ENCODE assay signal across 1 cellular context in the genomic region with DNA sequence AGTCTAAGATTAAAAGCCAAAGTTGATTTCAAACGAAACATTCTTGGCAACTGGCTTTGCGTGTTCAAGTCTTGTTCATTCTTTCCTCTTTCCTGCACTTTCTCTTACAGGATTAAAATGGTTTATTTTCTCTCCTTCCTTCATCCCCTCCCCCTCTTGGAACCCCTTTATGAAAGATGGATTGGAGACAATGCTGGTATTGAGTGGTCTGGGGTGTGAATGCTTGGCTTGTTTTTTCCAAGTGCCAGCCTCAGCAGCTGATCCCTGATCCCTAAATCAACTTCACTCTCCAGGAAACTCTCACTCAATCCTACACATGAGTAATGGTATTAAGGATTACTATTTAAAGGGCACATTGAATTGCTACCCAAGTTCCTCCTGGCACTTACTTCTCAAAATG.
TF ChIP-seq lines count a peak whose summit lies in the region.

No MANE protein-coding gene starts in this region.

TF ChIP-seq in H1, 55 proteins besides CTCF, POLR2A, EP300 and RAD21:
- no peak for TF ChIP-seq RNF2 (IDR thresholded peaks at IDR 0.05; ENCODE audit: borderline replicate concordance, low read depth, low read length, missing control alignments, poor library complexity, severe bottlenecking)
- TF ChIP-seq, protein P1, sequence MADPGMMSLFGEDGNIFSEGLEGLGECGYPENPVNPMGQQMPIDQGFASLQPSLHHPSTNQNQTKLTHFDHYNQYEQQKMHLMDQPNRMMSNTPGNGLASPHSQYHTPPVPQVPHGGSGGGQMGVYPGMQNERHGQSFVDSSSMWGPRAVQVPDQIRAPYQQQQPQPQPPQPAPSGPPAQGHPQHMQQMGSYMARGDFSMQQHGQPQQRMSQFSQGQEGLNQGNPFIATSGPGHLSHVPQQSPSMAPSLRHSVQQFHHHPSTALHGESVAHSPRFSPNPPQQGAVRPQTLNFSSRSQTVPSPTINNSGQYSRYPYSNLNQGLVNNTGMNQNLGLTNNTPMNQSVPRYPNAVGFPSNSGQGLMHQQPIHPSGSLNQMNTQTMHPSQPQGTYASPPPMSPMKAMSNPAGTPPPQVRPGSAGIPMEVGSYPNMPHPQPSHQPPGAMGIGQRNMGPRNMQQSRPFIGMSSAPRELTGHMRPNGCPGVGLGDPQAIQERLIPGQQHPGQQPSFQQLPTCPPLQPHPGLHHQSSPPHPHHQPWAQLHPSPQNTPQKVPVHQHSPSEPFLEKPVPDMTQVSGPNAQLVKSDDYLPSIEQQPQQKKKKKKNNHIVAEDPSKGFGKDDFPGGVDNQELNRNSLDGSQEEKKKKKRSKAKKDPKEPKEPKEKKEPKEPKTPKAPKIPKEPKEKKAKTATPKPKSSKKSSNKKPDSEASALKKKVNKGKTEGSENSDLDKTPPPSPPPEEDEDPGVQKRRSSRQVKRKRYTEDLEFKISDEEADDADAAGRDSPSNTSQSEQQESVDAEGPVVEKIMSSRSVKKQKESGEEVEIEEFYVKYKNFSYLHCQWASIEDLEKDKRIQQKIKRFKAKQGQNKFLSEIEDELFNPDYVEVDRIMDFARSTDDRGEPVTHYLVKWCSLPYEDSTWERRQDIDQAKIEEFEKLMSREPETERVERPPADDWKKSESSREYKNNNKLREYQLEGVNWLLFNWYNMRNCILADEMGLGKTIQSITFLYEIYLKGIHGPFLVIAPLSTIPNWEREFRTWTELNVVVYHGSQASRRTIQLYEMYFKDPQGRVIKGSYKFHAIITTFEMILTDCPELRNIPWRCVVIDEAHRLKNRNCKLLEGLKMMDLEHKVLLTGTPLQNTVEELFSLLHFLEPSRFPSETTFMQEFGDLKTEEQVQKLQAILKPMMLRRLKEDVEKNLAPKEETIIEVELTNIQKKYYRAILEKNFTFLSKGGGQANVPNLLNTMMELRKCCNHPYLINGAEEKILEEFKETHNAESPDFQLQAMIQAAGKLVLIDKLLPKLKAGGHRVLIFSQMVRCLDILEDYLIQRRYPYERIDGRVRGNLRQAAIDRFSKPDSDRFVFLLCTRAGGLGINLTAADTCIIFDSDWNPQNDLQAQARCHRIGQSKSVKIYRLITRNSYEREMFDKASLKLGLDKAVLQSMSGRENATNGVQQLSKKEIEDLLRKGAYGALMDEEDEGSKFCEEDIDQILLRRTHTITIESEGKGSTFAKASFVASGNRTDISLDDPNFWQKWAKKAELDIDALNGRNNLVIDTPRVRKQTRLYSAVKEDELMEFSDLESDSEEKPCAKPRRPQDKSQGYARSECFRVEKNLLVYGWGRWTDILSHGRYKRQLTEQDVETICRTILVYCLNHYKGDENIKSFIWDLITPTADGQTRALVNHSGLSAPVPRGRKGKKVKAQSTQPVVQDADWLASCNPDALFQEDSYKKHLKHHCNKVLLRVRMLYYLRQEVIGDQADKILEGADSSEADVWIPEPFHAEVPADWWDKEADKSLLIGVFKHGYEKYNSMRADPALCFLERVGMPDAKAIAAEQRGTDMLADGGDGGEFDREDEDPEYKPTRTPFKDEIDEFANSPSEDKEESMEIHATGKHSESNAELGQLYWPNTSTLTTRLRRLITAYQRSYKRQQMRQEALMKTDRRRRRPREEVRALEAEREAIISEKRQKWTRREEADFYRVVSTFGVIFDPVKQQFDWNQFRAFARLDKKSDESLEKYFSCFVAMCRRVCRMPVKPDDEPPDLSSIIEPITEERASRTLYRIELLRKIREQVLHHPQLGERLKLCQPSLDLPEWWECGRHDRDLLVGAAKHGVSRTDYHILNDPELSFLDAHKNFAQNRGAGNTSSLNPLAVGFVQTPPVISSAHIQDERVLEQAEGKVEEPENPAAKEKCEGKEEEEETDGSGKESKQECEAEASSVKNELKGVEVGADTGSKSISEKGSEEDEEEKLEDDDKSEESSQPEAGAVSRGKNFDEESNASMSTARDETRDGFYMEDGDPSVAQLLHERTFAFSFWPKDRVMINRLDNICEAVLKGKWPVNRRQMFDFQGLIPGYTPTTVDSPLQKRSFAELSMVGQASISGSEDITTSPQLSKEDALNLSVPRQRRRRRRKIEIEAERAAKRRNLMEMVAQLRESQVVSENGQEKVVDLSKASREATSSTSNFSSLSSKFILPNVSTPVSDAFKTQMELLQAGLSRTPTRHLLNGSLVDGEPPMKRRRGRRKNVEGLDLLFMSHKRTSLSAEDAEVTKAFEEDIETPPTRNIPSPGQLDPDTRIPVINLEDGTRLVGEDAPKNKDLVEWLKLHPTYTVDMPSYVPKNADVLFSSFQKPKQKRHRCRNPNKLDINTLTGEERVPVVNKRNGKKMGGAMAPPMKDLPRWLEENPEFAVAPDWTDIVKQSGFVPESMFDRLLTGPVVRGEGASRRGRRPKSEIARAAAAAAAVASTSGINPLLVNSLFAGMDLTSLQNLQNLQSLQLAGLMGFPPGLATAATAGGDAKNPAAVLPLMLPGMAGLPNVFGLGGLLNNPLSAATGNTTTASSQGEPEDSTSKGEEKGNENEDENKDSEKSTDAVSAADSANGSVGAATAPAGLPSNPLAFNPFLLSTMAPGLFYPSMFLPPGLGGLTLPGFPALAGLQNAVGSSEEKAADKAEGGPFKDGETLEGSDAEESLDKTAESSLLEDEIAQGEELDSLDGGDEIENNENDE (IDR thresholded peaks at IDR 0.05; ENCODE audit: insufficient replicate concordance, low read length) = no peak
- no peak for TF ChIP-seq CEBPB (IDR thresholded peaks at IDR 0.05; ENCODE audit: low read depth, low read length)
- TF ChIP-seq POLR2AphosphoS5 (IDR thresholded peaks at IDR 0.05; ENCODE audit: low read depth, low read length) = no peak
- no peak for TF ChIP-seq TCF12 (IDR thresholded peaks at IDR 0.05; ENCODE audit: low read depth, low read length)
- TF ChIP-seq, protein P2, sequence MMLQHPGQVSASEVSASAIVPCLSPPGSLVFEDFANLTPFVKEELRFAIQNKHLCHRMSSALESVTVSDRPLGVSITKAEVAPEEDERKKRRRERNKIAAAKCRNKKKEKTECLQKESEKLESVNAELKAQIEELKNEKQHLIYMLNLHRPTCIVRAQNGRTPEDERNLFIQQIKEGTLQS (IDR thresholded peaks at IDR 0.05; ENCODE audit: insufficient read depth, low read depth, low read length) = no peak
- TF ChIP-seq PHF8 (conservative IDR thresholded peaks at IDR 0.05; ENCODE audit: low read depth, low read length) = no peak
- TF ChIP-seq TAF1 (IDR thresholded peaks at IDR 0.05; ENCODE audit: low read depth, low read length) = no peak
- no peak for TF ChIP-seq NRF1 (IDR thresholded peaks at IDR 0.05; ENCODE audit: low read depth, low read length)
- no peak for TF ChIP-seq MAFK (IDR thresholded peaks at IDR 0.05; ENCODE audit: low read depth, low read length)
- no peak for TF ChIP-seq CTBP2 (IDR thresholded peaks at IDR 0.05; ENCODE audit: borderline replicate concordance, insufficient read depth, insufficient read length, low read length)
- no peak for TF ChIP-seq SRF (IDR thresholded peaks at IDR 0.05; ENCODE audit: low read depth, low read length)
- no peak for TF ChIP-seq RFX5 (IDR thresholded peaks at IDR 0.05; ENCODE audit: borderline replicate concordance, low read depth, low read length)
- no peak for TF ChIP-seq RXRA (IDR thresholded peaks at IDR 0.05; ENCODE audit: insufficient read depth, low read depth, low read length)
- TF ChIP-seq, protein P3, sequence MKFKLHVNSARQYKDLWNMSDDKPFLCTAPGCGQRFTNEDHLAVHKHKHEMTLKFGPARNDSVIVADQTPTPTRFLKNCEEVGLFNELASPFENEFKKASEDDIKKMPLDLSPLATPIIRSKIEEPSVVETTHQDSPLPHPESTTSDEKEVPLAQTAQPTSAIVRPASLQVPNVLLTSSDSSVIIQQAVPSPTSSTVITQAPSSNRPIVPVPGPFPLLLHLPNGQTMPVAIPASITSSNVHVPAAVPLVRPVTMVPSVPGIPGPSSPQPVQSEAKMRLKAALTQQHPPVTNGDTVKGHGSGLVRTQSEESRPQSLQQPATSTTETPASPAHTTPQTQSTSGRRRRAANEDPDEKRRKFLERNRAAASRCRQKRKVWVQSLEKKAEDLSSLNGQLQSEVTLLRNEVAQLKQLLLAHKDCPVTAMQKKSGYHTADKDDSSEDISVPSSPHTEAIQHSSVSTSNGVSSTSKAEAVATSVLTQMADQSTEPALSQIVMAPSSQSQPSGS (IDR thresholded peaks at IDR 0.05; ENCODE audit: low read length) = no peak
- TF ChIP-seq TBP (IDR thresholded peaks at IDR 0.05; ENCODE audit: low read depth, low read length) = no peak
- TF ChIP-seq SIN3A (conservative IDR thresholded peaks at IDR 0.05 in 1 of 2, IDR thresholded peaks at IDR 0.05 in 1 of 2; ENCODE audit: low read depth in 1 of 2, low read length in 2 of 2) = no peak
- no peak for TF ChIP-seq KDM1A (IDR thresholded peaks at IDR 0.05; ENCODE audit: borderline replicate concordance, low read length)
- no peak for TF ChIP-seq SUZ12 (IDR thresholded peaks at IDR 0.05; ENCODE audit: low read length)
